In the genomic region with DNA sequence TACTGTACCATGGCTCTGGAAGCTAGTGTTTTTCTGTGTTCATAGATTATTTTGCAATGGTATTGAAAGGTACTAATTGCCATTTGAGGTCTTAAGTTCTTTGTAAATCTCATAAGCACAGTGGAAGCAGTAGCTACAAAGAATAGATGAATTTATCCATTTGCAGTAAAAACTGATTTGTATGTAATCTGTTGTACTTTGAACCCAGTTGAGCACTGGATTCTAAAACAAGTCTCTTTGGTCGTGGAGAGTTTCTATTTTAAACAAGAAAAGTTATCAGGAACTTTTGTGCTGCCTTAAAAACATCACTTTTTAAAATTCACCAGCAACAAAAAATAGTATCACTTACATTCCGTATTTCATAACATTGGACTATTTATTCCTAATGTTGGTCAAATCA, we compare ENCODE assay signal across 11 cellular contexts. TPM values are rescaled to one million over a fixed set of nuclear protein-coding genes. Genes with fewer than 3 reads are reported as not detected.
DNase-seq lines count a peak whose midpoint lies in the region; ATAC-seq and TF ChIP-seq lines count a peak whose summit lies in the region.
"Had no signal": no experiment of that assay in that cellular context is flagged by ENCODE, and none has a peak within 500 bp of the region (broad histone marks: within the 10 kb centered on the region; RNA-seq: fewer than 3 reads in every experiment).

No MANE protein-coding gene starts in this region.

- H3K9me3 ChIP-seq in CD8-positive, alpha-beta T cell (ENCODE audit: low read length), result no peaks in the 10 kb centered on the region
- H3K9me3 ChIP-seq in OCI-LY1 (ENCODE audit: low read length) (no peaks in the 10 kb centered on the region), osteoblast (ENCODE audit: low read depth, low read length) (no peaks in the 10 kb centered on the region), SJCRH30 (replicated peaks) (0 out of 2 replicates have a peak, but pooled peaks cover 3% of the 10 kb centered on the region)

- CTCF ChIA-PET in CD8-positive, alpha-beta T cell (lab: Charles Lee), result interaction anchor here (0.6 to 3.3 kb wide), 6 partner anchors 25 to 391 kb away, joined by 3 to 11 read pairs (median 4); no protein-coding TSS in a partner anchor

- H3K4me3 ChIP-seq in CD8-positive, alpha-beta T cell (ENCODE audit: low read depth, low read length), result peak overlapping the region; percentile 95
- peak overlapping the region; percentile 83 for H3K4me3 ChIP-seq in OCI-LY1 (ENCODE audit: low read depth, low read length, poor library complexity, severe bottlenecking)
- H3K4me3 ChIP-seq in osteoblast (ENCODE audit: insufficient read depth, low read length), result peak overlapping the region; percentile 24
- H3K4me3 ChIP-seq in SJCRH30, result no peak overlapping the region

- H3K27me3 ChIP-seq in CD8-positive, alpha-beta T cell (ENCODE audit: insufficient read depth, low read length), result no peaks in the 10 kb centered on the region
- H3K27me3 ChIP-seq in OCI-LY1 (ENCODE audit: insufficient read depth, low read length) (no peaks in the 10 kb centered on the region), osteoblast (ENCODE audit: insufficient read depth, low read length) (no peaks in the 10 kb centered on the region), SJCRH30 (no peaks in the 10 kb centered on the region)

- H2AFZ ChIP-seq in OCI-LY1 (ENCODE audit: low read length) (no peak overlapping the region), osteoblast (ENCODE audit: low read length) (no peak overlapping the region)

- H3K4me1 Mint-ChIP-seq in CD8-positive, alpha-beta T cell (ENCODE audit: low read depth), result peaks cover 60% of the 10 kb centered on the region
- H3K4me1 Mint-ChIP-seq in dendritic cell treated with granulocyte-macrophage colony-stimulating factor and Interleukin-4, amounts not matched to agents 40 ng/mL and 50 ng/mL, for 4 days (ENCODE audit: low read depth), result peaks cover 50% of the 10 kb centered on the region

- no peaks in the 10 kb centered on the region for H3K36me3 ChIP-seq in CD8-positive, alpha-beta T cell (ENCODE audit: insufficient read depth, low read length)
- H3K36me3 ChIP-seq in OCI-LY1 (ENCODE audit: insufficient read depth, low read length) (peaks cover 22% of the 10 kb centered on the region), osteoblast (ENCODE audit: insufficient read depth, low read length) (peaks cover 9% of the 10 kb centered on the region), SJCRH30 (peaks cover 34% of the 10 kb centered on the region)

- H3K9me2 ChIP-seq in OCI-LY1 (ENCODE audit: low read depth, low read length), result no peaks in the 10 kb centered on the region

- H3K4me2 ChIP-seq in OCI-LY1 (ENCODE audit: low read length) (peak overlapping the region; percentile 83), osteoblast (ENCODE audit: insufficient read depth, low read length) (peak overlapping the region; percentile 81)

- peaks cover 62% of the 10 kb centered on the region for H3K36me3 Mint-ChIP-seq in CD8-positive, alpha-beta T cell
- H3K36me3 Mint-ChIP-seq in dendritic cell treated with granulocyte-macrophage colony-stimulating factor and Interleukin-4, amounts not matched to agents 40 ng/mL and 50 ng/mL, for 4 days (ENCODE audit: low read depth), result peaks cover 57% of the 10 kb centered on the region

- intact Hi-C loops in CD8-positive, alpha-beta T cell (cut with DNase I, micrococcal nuclease), result loop anchor here (2.0 to 10.0 kb wide), 11 partner anchors 33 to 1347 kb away; a partner anchor contains a TSS
- intact Hi-C loops in dendritic cell treated with granulocyte-macrophage colony-stimulating factor and Interleukin-4, amounts not matched to agents 40 ng/mL and 50 ng/mL, for 4 days (cut with micrococcal nuclease), result loop anchor here (5.0 kb wide), 1 partner anchor 257 kb away; no protein-coding TSS in a partner anchor

- peak overlapping the region; percentile 85 for H3K27ac Mint-ChIP-seq in CD8-positive, alpha-beta T cell
- no peak overlapping the region for H3K27ac Mint-ChIP-seq in dendritic cell treated with granulocyte-macrophage colony-stimulating factor and Interleukin-4, amounts not matched to agents 40 ng/mL and 50 ng/mL, for 4 days

- H3K79me2 ChIP-seq in OCI-LY1 (ENCODE audit: insufficient read depth, low read length) (peaks cover 85% of the 10 kb centered on the region), osteoblast (ENCODE audit: insufficient read depth, low read length) (peaks cover 85% of the 10 kb centered on the region)

- no peak for DNase-seq in CD8-positive, alpha-beta T cell
- DNase-seq in osteoblast (ENCODE audit: insufficient read length, low spot score, missing footprints) (no peak), SJCRH30 (no peak), NCI-H2107 (lab: John Stamatoyannopoulos, UW) (no peak), KG1 (lab: John Stamatoyannopoulos, UW) (no peak)
- DNase-seq: DMS79, NCI-H774, WERI-Rb-1 had no signal

- H3F3A ChIP-seq in OCI-LY1 (ENCODE audit: insufficient read depth, low read length), result no peaks in the 10 kb centered on the region

- no peaks in the 10 kb centered on the region for H3K9me3 Mint-ChIP-seq in CD8-positive, alpha-beta T cell
- no peaks in the 10 kb centered on the region for H3K9me3 Mint-ChIP-seq in dendritic cell treated with granulocyte-macrophage colony-stimulating factor and Interleukin-4, amounts not matched to agents 40 ng/mL and 50 ng/mL, for 4 days

- peak overlapping the region; percentile 93 for H3K4me3 Mint-ChIP-seq in CD8-positive, alpha-beta T cell
- peak overlapping the region; percentile 4 for H3K4me3 Mint-ChIP-seq in dendritic cell treated with granulocyte-macrophage colony-stimulating factor and Interleukin-4, amounts not matched to agents 40 ng/mL and 50 ng/mL, for 4 days

- H3K4me1 ChIP-seq in CD8-positive, alpha-beta T cell (ENCODE audit: insufficient read depth, low read length), result peaks cover 63% of the 10 kb centered on the region
- peaks cover 68% of the 10 kb centered on the region for H3K4me1 ChIP-seq in OCI-LY1 (ENCODE audit: insufficient read depth, low read length, severe bottlenecking)
- peaks cover 60% of the 10 kb centered on the region for H3K4me1 ChIP-seq in osteoblast (ENCODE audit: insufficient read depth, low read length)
- no peaks in the 10 kb centered on the region; the same call in 1 of the 2 replicates for H3K4me1 ChIP-seq in SJCRH30

- peak overlapping the region; percentile 91 for H3K9ac ChIP-seq in OCI-LY1 (ENCODE audit: low read length)

- H3K27me3 Mint-ChIP-seq in CD8-positive, alpha-beta T cell (ENCODE audit: low read depth), result no peaks in the 10 kb centered on the region
- H3K27me3 Mint-ChIP-seq in dendritic cell treated with granulocyte-macrophage colony-stimulating factor and Interleukin-4, amounts not matched to agents 40 ng/mL and 50 ng/mL, for 4 days, result no peaks in the 10 kb centered on the region

- POLR2A ChIA-PET in CD8-positive, alpha-beta T cell (lab: Charles Lee), result interaction anchor here (0.5 to 1.5 kb wide), 3 partner anchors 11 to 250 kb away, joined by 3 to 5 read pairs (median 4); no protein-coding TSS in a partner anchor

- no peak for ATAC-seq in CD8-positive, alpha-beta T cell
- no peak for ATAC-seq in HG03342 (IDR thresholded peaks at IDR 0.05; ENCODE audit: unreplicated experiment)

- no peak overlapping the region for H3K27ac ChIP-seq in CD8-positive, alpha-beta T cell (ENCODE audit: low read depth, low read length)
- peak overlapping the region; percentile 13 for H3K27ac ChIP-seq in OCI-LY1 (ENCODE audit: low read depth, low read length, poor library complexity, severe bottlenecking)
- H3K27ac ChIP-seq in osteoblast (ENCODE audit: low read depth, low read length), result peak overlapping the region; percentile 4
- H3K27ac ChIP-seq in SJCRH30, result no peak overlapping the region
- H3K27ac ChIP-seq: WERI-Rb-1 had no signal

- no peak for TF ChIP-seq CTCF in CD8-positive, alpha-beta T cell (IDR thresholded peaks at IDR 0.05)
- no peak for TF ChIP-seq CTCF in OCI-LY1 (IDR thresholded peaks at IDR 0.05; ENCODE audit: low read length)
- no peak for TF ChIP-seq CTCF in osteoblast (IDR thresholded peaks at IDR 0.05; ENCODE audit: extremely low read depth, low read depth, low read length)

- H4K20me1 ChIP-seq in OCI-LY1 (ENCODE audit: insufficient read depth, low read length) (no peaks in the 10 kb centered on the region), osteoblast (ENCODE audit: insufficient read depth, low read length) (peaks cover 50% of the 10 kb centered on the region)

RNA-seq across cellular contexts. Expression of a gene that starts 4.1 kb away (rescaled TPM):
- 100 to 1,000 TPM; 299 TPM for total RNA-seq in CD8-positive, alpha-beta T cell
- total RNA-seq in osteoblast, result 231 and 243 TPM in 2 replicates
- total RNA-seq in SJCRH30 (2014; rRNA removed; shearing (Covaris generic)), result 193 and 207 TPM in 2 replicates

Comparison
In these comparisons a context has a peak if more than half of its experiments do, and no peak if none do; other contexts are left out.
1. H3K27ac ChIP-seq: peak in OCI-LY1 (single experiment) and osteoblast (single experiment); none in CD8-positive, alpha-beta T cell (single experiment) and SJCRH30 (single experiment).